ENCODE assay signal across 12 cellular contexts in the genomic region with DNA sequence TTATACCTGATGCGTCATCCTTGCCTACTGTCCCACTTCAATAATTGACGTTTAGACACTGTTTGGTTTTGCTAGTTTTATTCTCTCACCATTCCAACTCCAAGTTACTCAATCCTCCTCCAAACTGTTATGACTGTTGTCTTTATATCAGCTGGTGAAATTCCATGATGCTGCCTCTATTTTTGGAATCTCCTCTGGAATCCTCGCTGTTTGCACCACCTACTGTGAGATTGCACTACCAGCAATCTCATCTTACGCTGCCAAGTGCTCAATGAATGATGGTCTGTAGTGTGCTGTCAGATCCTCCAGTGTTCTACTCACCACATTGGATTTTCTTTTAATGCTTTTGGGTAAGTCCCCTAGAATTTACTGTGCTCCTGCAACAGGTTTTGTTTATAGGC. TPM values are rescaled to one million over a fixed set of nuclear protein-coding genes. Genes with fewer than 3 reads are reported as not detected.
DNase-seq lines count a peak whose midpoint lies in the region; ATAC-seq, FAIRE-seq and TF ChIP-seq lines count a peak whose summit lies in the region.
"Had no signal": no experiment of that assay in that cellular context is flagged by ENCODE, and none has a peak within 500 bp of the region (broad histone marks: within the 10 kb centered on the region; RNA-seq: fewer than 3 reads in every experiment).

No MANE protein-coding gene starts in this region.

- ATAC-seq in upper lobe of right lung (peak; percentile 41), GM19035 (IDR thresholded peaks at IDR 0.05; ENCODE audit: unreplicated experiment) (no peak), GM21367 (IDR thresholded peaks at IDR 0.05; ENCODE audit: unreplicated experiment) (no peak)

- no peaks in the 10 kb centered on the region for H3K36me3 ChIP-seq in brain microvascular endothelial cell (replicated peaks)
- no peaks in the 10 kb centered on the region for H3K36me3 ChIP-seq in upper lobe of right lung

- no peaks in the 10 kb centered on the region for H3K27me3 ChIP-seq in brain microvascular endothelial cell (replicated peaks)
- no peaks in the 10 kb centered on the region for H3K27me3 ChIP-seq in upper lobe of right lung

- H3K9me3 ChIP-seq in upper lobe of right lung: no peaks in the 10 kb centered on the region

- H3K27ac ChIP-seq in brain microvascular endothelial cell (no peak overlapping the region), upper lobe of right lung (no peak overlapping the region)

- DNase-seq in NCI-H446 (lab: John Stamatoyannopoulos, UW) (peak; percentile 11 to 30), NCI-H446 treated with DMSO at 0.1 percent for 48 hours (lab: John Stamatoyannopoulos, UW) (no peak), brain microvascular endothelial cell (peak; percentile 66), iris pigment epithelial cell (ENCODE audit: low read depth) (peak; percentile 60), upper lobe of right lung (no peak), GM12892 (ENCODE audit: insufficient read length) (no peak)
- DNase-seq: glutamatergic neuron, naive B cell, NCI-H2171 had no signal

- intact Hi-C loops in upper lobe of right lung (cut with DNase I): no loop called here

- H3K4me1 ChIP-seq in upper lobe of right lung: no peaks in the 10 kb centered on the region

- no peak for TF ChIP-seq POLR2A in GM12892 (IDR thresholded peaks at IDR 0.05; ENCODE audit: low read depth, low read length)

- in situ Hi-C loops in brain microvascular endothelial cell (cut with HindIII; ENCODE audit: low pct_ligation_motif_present, low sequenced_read_pairs): no loop called here

- H3K4me3 ChIP-seq in brain microvascular endothelial cell (ENCODE audit: low read depth, low read length): no peak overlapping the region
- no peak overlapping the region for H3K4me3 ChIP-seq in upper lobe of right lung

- no peak for FAIRE-seq in GM12892 (lab: Jason Lieb, UNC)

- TF ChIP-seq CTCF in brain microvascular endothelial cell (IDR thresholded peaks at IDR 0.05; ENCODE audit: low read depth, low read length, missing control alignments): peak; percentile 10
- TF ChIP-seq CTCF in upper lobe of right lung (IDR thresholded peaks at IDR 0.05): no peak

RNA-seq across cellular contexts. Expression of a gene that starts 13.2 kb away (rescaled TPM):
- total RNA-seq in upper lobe of right lung: 6.9 TPM
- not detected for polyA plus RNA-seq in GM12892 (2012; ENCODE audit: missing spikeins)
- total RNA-seq: activated CD8-positive, alpha-beta memory T cell treated with anti-CD3 and anti-CD28 coated beads for 36 hours had no signal

Comparison
In these comparisons a context has a peak if more than half of its experiments do, and no peak if none do; other contexts are left out.
1. DNase-seq: peak in NCI-H446 (2 of 2), brain microvascular endothelial cell (single experiment) and iris pigment epithelial cell (single experiment); none in NCI-H446 treated with DMSO at 0.1 percent for 48 hours (single experiment), upper lobe of right lung (single experiment) and GM12892 (single experiment).